Comparison of ENCODE assay signal across 10 cellular contexts in genomic region chr14:103110681-103111296, GRCh38. TPM values are rescaled to one million over a fixed set of nuclear protein-coding genes. Genes with fewer than 3 reads are reported as not detected.
A peak's percentile ranks its signal among the peaks of the same experiment; 100 is the strongest.
DNase-seq lines count a peak whose midpoint lies in the region; ATAC-seq and TF ChIP-seq lines count a peak whose summit lies in the region.
"Had no signal": no experiment of that assay in that cellular context is flagged by ENCODE, and none has a peak within 500 bp of the region (broad histone marks: within the 10 kb centered on the region; RNA-seq: fewer than 3 reads in every experiment).

No MANE protein-coding gene starts in this region.

- H3K27me3 Mint-ChIP-seq in immature natural killer cell (ENCODE audit: low read depth in 3 of 3): peaks cover 0 to 4% (median 1%) of the 10 kb centered on the region in 3 donors

- no peak overlapping the region for H3K4me3 Mint-ChIP-seq in immature natural killer cell

- no peaks in the 10 kb centered on the region for H3K79me2 ChIP-seq in HCT116 (ENCODE audit: insufficient read depth, low read length)

- CTCF ChIA-PET in HCT116 (lab: Charles Lee) (no interaction called here), HEK293T (lab: Yijun Ruan, JAX) (interaction anchor here (1.3 kb wide), 1 partner anchor 181 kb away, joined by 3 read pairs; no protein-coding TSS in a partner anchor)

- H4K20me1 ChIP-seq in HCT116 (ENCODE audit: insufficient read depth): no peaks in the 10 kb centered on the region

- H3K27ac ChIP-seq in HCT116 (ENCODE audit: low read depth, low read length) (peak overlapping the region; percentile 88), heart right ventricle (peak overlapping the region in 5 of 10 donors; percentile 37 to 61 (median 46))

- ATAC-seq in HCT116 (no peak), heart right ventricle (peak in 7 of 8 donors; percentile 11 to 47 (median 34)), HG02610 (IDR thresholded peaks at IDR 0.05; ENCODE audit: unreplicated experiment) (no peak)

- H3K27me3 ChIP-seq in HCT116 (ENCODE audit: insufficient read depth, low read length) (no peaks in the 10 kb centered on the region), heart right ventricle (peaks cover 0 to 5% (median 0%) of the 10 kb centered on the region in 7 donors), skeletal muscle satellite cell (ENCODE audit: control insufficient read depth, insufficient read depth, low read length) (peaks cover 6% of the 10 kb centered on the region)

- TF ChIP-seq CTCF in HCT116 (IDR thresholded peaks at IDR 0.05 in 2 of 3, conservative IDR thresholded peaks at IDR 0.05 in 1 of 3; ENCODE audit: borderline replicate concordance in 1 of 3, insufficient read depth in 1 of 3, low read depth in 2 of 3, low read length in 2 of 3) (no peak), heart right ventricle (IDR thresholded peaks at IDR 0.05) (no peak)

- peak overlapping the region; percentile 80 for H3K4me2 ChIP-seq in HCT116 (ENCODE audit: low read length)
- peak overlapping the region; percentile 85 for H3K4me2 ChIP-seq in skeletal muscle satellite cell (ENCODE audit: low read length)

- POLR2A ChIA-PET in HCT116 (lab: Charles Lee) (no interaction called here), HEK293T (lab: Yijun Ruan, JAX) (no interaction called here)

- H2AFZ ChIP-seq in HCT116 (ENCODE audit: low read depth, low read length, poor library complexity, severe bottlenecking): no peak overlapping the region

- H3K9me3 ChIP-seq in HCT116 (ENCODE audit: control insufficient read depth in 1 of 2, insufficient read depth in 1 of 2, low read depth in 1 of 2, low read length in 2 of 2): no peaks in the 10 kb centered on the region
- H3K9me3 ChIP-seq in heart right ventricle: no peaks in the 10 kb centered on the region
- H3K9me3 ChIP-seq in skeletal muscle satellite cell (replicated peaks; ENCODE audit: low read length): no peaks in the 10 kb centered on the region

- TF ChIP-seq RAD21 in HCT116 (IDR thresholded peaks at IDR 0.05; ENCODE audit: low read depth): no peak

- H3K36me3 ChIP-seq in HCT116 (ENCODE audit: control insufficient read depth in 1 of 2, insufficient read depth in 2 of 2, low read length in 2 of 2) (no peaks in the 10 kb centered on the region), heart right ventricle (no peaks in the 10 kb centered on the region), skeletal muscle satellite cell (ENCODE audit: insufficient read depth, low read length) (no peaks in the 10 kb centered on the region)

- H3K9me2 ChIP-seq in HCT116 (ENCODE audit: insufficient read depth): no peaks in the 10 kb centered on the region

- intact Hi-C loops in HCT116 (cut with micrococcal nuclease) (no loop called here), heart right ventricle (cut with DNase I) (no loop called here)

- TF ChIP-seq POLR2A in HCT116 (IDR thresholded peaks at IDR 0.05; ENCODE audit: borderline replicate concordance, extremely low read depth, insufficient read depth, insufficient read length): no peak

- DNase-seq in HCT116 (ENCODE audit: low read depth, low spot score) (no peak), NCI-H774 (lab: John Stamatoyannopoulos, UW) (peak; percentile 28), heart right ventricle (no peak), HEK293T (ENCODE audit: extremely low spot score) (no peak), immature natural killer cell (no peak), UCSD-AML1 (lab: John Stamatoyannopoulos, UW; ENCODE audit: unreplicated experiment) (no peak)
- DNase-seq: amygdala, GOT3 had no signal

- H3K27ac Mint-ChIP-seq in immature natural killer cell: no peak overlapping the region

- H3K4me3 ChIP-seq in HCT116 (replicated peaks in 1 of 2; ENCODE audit: low read depth in 1 of 2, low read length in 2 of 2): peak overlapping the region in 1 of 2 experiments; percentile 52; a peak in 2 of 4 replicates
- H3K4me3 ChIP-seq in heart right ventricle: no peak overlapping the region
- H3K4me3 ChIP-seq in skeletal muscle satellite cell (ENCODE audit: low read length): peak overlapping the region; percentile 63

- no TSS peak for BruUV-seq in HCT116 (replicated peaks; lab: Mats Ljungman, UMichigan)

- H3K9ac ChIP-seq in HCT116 (ENCODE audit: low read length): peak overlapping the region; percentile 63
- H3K9ac ChIP-seq in skeletal muscle satellite cell (ENCODE audit: low read depth, low read length): peak overlapping the region; percentile 70

- H3K4me1 Mint-ChIP-seq in immature natural killer cell: peaks cover 3 to 6% of the 10 kb centered on the region in 2 donors

- H3K9me3 Mint-ChIP-seq in immature natural killer cell: no peaks in the 10 kb centered on the region

- no peaks in the 10 kb centered on the region for H3K36me3 Mint-ChIP-seq in immature natural killer cell

- whole genome bisulfite sequencing in heart right ventricle, 2 donors: 61 to 64% methylated on average over 15 of the region's 15 CpGs

- H3K4me1 ChIP-seq in HCT116 (ENCODE audit: control insufficient read depth in 1 of 2, insufficient read depth in 2 of 2, low read length in 2 of 2): peaks cover 47 to 62% of the 10 kb centered on the region in 2 experiments
- peaks cover 3 to 66% (median 30%) of the 10 kb centered on the region in 9 donors for H3K4me1 ChIP-seq in heart right ventricle
- H3K4me1 ChIP-seq in skeletal muscle satellite cell (ENCODE audit: control insufficient read depth, insufficient read depth, low read length): peaks cover 35% of the 10 kb centered on the region

- RAD21 ChIA-PET in HCT116 (lab: Charles Lee; ENCODE audit: low non-redundant PET in 1 of 2, low total read pairs in 2 of 2, uncharacterized antibody in 2 of 2, unreplicated experiment in 2 of 2): no interaction called here

TF ChIP-seq in HCT116, 20 proteins besides CTCF, POLR2A, EP300 and RAD21 (continues in another document):
- TF ChIP-seq EZH2phosphoT487 (IDR thresholded peaks at IDR 0.05; ENCODE audit: borderline replicate concordance) (no peak), TCF7L2 (IDR thresholded peaks at IDR 0.05; ENCODE audit: borderline replicate concordance, extremely low read depth, insufficient read depth, insufficient read length) (no peak), ZFX (IDR thresholded peaks at IDR 0.05) (no peak), CEBPB (IDR thresholded peaks at IDR 0.05; ENCODE audit: low read depth) (no peak), POLR2AphosphoS5 (IDR thresholded peaks at IDR 0.05; ENCODE audit: low read depth, low read length) (no peak), ELF1 (IDR thresholded peaks at IDR 0.05; ENCODE audit: borderline replicate concordance, low read depth) (no peak), SP1 (IDR thresholded peaks at IDR 0.05; ENCODE audit: low read depth) (no peak), EGR1 (IDR thresholded peaks at IDR 0.05; ENCODE audit: low read depth) (no peak)

TF ChIP-seq in HEK293T, 16 proteins besides CTCF, POLR2A, EP300 and RAD21:
- TF ChIP-seq LEF1 (IDR thresholded peaks at IDR 0.05; ENCODE audit: borderline replicate concordance): no peak
- TF ChIP-seq ARNT (IDR thresholded peaks at IDR 0.05): no peak
- TF ChIP-seq L3MBTL2 (conservative IDR thresholded peaks at IDR 0.05): no peak
- TF ChIP-seq SUZ12 (IDR thresholded peaks at IDR 0.05): no peak
- TF ChIP-seq SP1 (IDR thresholded peaks at IDR 0.05): no peak
- TF ChIP-seq ELF4 (IDR thresholded peaks at IDR 0.05): no peak

RNA-seq across cellular contexts. Expression of gene TNFAIP2, which starts 12.5 kb away (rescaled TPM):
- 74.8 TPM for total RNA-seq in HCT116 (2021; ENCODE audit: unreplicated experiment)
- polyA plus RNA-seq in HCT116 (2012): 49.6 and 52.9 TPM in 2 replicates
- total RNA-seq in heart right ventricle: 100 to 1,000 TPM in 1 of 10 donors, 10 to 100 TPM in 9; 21.8 to 134 (median 42.0) TPM
- 100 to 1,000 TPM in 1 of 2 donors, 10 to 100 TPM in 1; 24.6 to 138 TPM for polyA plus RNA-seq in heart right ventricle
- total RNA-seq in skeletal muscle satellite cell (2012; rRNA removed): 104 and 119 TPM in 2 replicates
- polyA plus RNA-seq in immature natural killer cell: 1 to 10 TPM in 1 of 3 donors, under 1 TPM in 2; 0.20 to 1.4 (median 0.91) TPM

RNA-seq across cellular contexts. Expression of gene EXOC3L4, which starts 16.3 kb away (rescaled TPM):
- total RNA-seq in HCT116 (2021; ENCODE audit: unreplicated experiment) (not detected), heart right ventricle (1 to 10 TPM in 2 of 10 donors, under 1 TPM in 4, not detected in 4; 0.16 to 2.0 (median 0.48) TPM)
- polyA plus RNA-seq in HCT116 (2012): 0.15 and 0.34 TPM in 2 replicates
- polyA plus RNA-seq in heart right ventricle (1 to 10 TPM in 1 of 2 donors, under 1 TPM in 1; 0.51 to 1.2 TPM), immature natural killer cell (not detected)
- not detected in 2 replicates for total RNA-seq in skeletal muscle satellite cell (2012; rRNA removed)

RNA-seq across cellular contexts. Expression of gene LBHD2, which starts 26.8 kb away (rescaled TPM):
- total RNA-seq in HCT116 (2021; ENCODE audit: unreplicated experiment) (not detected), heart right ventricle (not detected)
- polyA plus RNA-seq in HCT116 (2012): not detected in 2 replicates
- polyA plus RNA-seq in heart right ventricle (under 1 TPM in 1 of 2 donors, not detected in 1; 0.19 TPM), immature natural killer cell (not detected)
- total RNA-seq in skeletal muscle satellite cell (2012; rRNA removed): not detected in 2 replicates

RNA-seq across cellular contexts. Expression of gene CDC42BPB, which starts 53.4 kb away (rescaled TPM):
- total RNA-seq in HCT116 (2021; ENCODE audit: unreplicated experiment) (85.6 TPM), heart right ventricle (10 to 100 TPM; 60.8 to 83.6 (median 70.1) TPM)
- 81.0 and 89.0 TPM in 2 replicates for polyA plus RNA-seq in HCT116 (2012)
- polyA plus RNA-seq in heart right ventricle (10 to 100 TPM; 29.6 to 31.2 TPM), immature natural killer cell (not detected)
- 76.8 and 85.8 TPM in 2 replicates for total RNA-seq in skeletal muscle satellite cell (2012; rRNA removed)

Comparison
In these comparisons a context has a peak if more than half of its experiments do, and no peak if none do; other contexts are left out.
1. ATAC-seq: peak in heart right ventricle (7 of 8); none in HCT116 (single experiment) and HG02610 (single experiment).